Comparison of ENCODE assay signal across 8 cellular contexts in genomic region chr16:26645629-26646028, GRCh38.
DNase-seq lines count a peak whose midpoint lies in the region; ATAC-seq and TF ChIP-seq lines count a peak whose summit lies in the region.

No MANE protein-coding gene starts in this region.

- no peak for TF ChIP-seq POLR2A in esophagus muscularis mucosa (IDR thresholded peaks at IDR 0.05; ENCODE audit: low read depth)

- no peaks in the 10 kb centered on the region for H3K9me3 ChIP-seq in esophagus muscularis mucosa

- H3K4me3 ChIP-seq in esophagus muscularis mucosa, result no peak overlapping the region

- no peak for TF ChIP-seq EP300 in esophagus muscularis mucosa (IDR thresholded peaks at IDR 0.05)

- no peaks in the 10 kb centered on the region for H3K36me3 ChIP-seq in esophagus muscularis mucosa

- TF ChIP-seq CTCF in esophagus muscularis mucosa (IDR thresholded peaks at IDR 0.05), result peak in 1 of 3 experiments; percentile 10

- H3K4me1 ChIP-seq in esophagus muscularis mucosa, result no peaks in the 10 kb centered on the region

- H3K27ac ChIP-seq in esophagus muscularis mucosa (replicated peaks in 1 of 4), result no peak overlapping the region

- DNase-seq in HT-29 (ENCODE audit: low spot score) (peak; percentile 22), esophagus muscularis mucosa (ENCODE audit: extremely low spot score) (peak; percentile 81), NCI-H2081 (lab: John Stamatoyannopoulos, UW) (no peak), OCI-M2 (lab: John Stamatoyannopoulos, UW; ENCODE audit: unreplicated experiment) (no peak), cerebellar cortex (ENCODE audit: low spot score) (no peak)
- peak; percentile 8 to 25 for DNase-seq in activated CD4-positive, alpha-beta T cell treated with anti-CD3 and anti-CD28 coated beads for 4 hours
- DNase-seq in stimulated activated CD8-positive, alpha-beta memory T cell treated with anti-CD3 and anti-CD28 coated beads, Interleukin-12 subunit alpha, Interleukin-12 subunit beta, amount 100 ng/mL, for 1 hour (ENCODE audit: low read depth), result peak; percentile 27

- 23% methylated on average over 9 of the region's 9 CpGs for WGBS in esophagus muscularis mucosa

- peaks cover 0 to 9% (median 0%) of the 10 kb centered on the region in 4 donors for H3K27me3 ChIP-seq in esophagus muscularis mucosa

- no peak for ATAC-seq in GM18858 (IDR thresholded peaks at IDR 0.05; ENCODE audit: unreplicated experiment)

- intact Hi-C loops in esophagus muscularis mucosa (cut with DNase I), result no loop called here

Comparison
In these comparisons a context has a peak if more than half of its experiments do, and no peak if none do; other contexts are left out.
1. DNase-seq: peak in HT-29 (single experiment), activated CD4-positive, alpha-beta T cell treated with anti-CD3 and anti-CD28 coated beads for 4 hours (2 of 2), esophagus muscularis mucosa (single experiment) and stimulated activated CD8-positive, alpha-beta memory T cell treated with anti-CD3 and anti-CD28 coated beads, Interleukin-12 subunit alpha, Interleukin-12 subunit beta, amount 100 ng/mL, for 1 hour (single experiment); none in NCI-H2081 (0 of 2), OCI-M2 (single experiment) and cerebellar cortex (single experiment).